ENCODE assay signal across 21 cellular contexts in genomic region chr7:48262606-48263005, GRCh38.
DNase-seq lines count a peak whose midpoint lies in the region; TF ChIP-seq lines count a peak whose summit lies in the region.
"Had no signal": no experiment of that assay in that cellular context is flagged by ENCODE, and none has a peak within 500 bp of the region (broad histone marks: within the 10 kb centered on the region; RNA-seq: fewer than 3 reads in every experiment).

No MANE protein-coding gene starts in this region.

- H3K9me3 Mint-ChIP-seq in activated CD4-positive, alpha-beta T cell treated with anti-CD3 and anti-CD28 coated beads, Interleukin-2, amount 10 ng/mL, durations not matched to agents 7 days and 5 days: no peaks in the 10 kb centered on the region
- H3K9me3 Mint-ChIP-seq: CD14-positive monocyte; CD4-positive, alpha-beta T cell; CD8-positive, alpha-beta memory T cell had no signal

- H3K27ac ChIP-seq in neutrophil (peak overlapping the region; percentile 21), WERI-Rb-1 (no peak overlapping the region)
- H3K27ac ChIP-seq: A549; BLaER1 treated with 17β-estradiol and CSF1 and Interleukin-3, amounts not matched to agents 10 nM and 100 nM; GM23248 had no signal

- H3K4me3 ChIP-seq in choroid plexus epithelial cell (ENCODE audit: low read depth, low read length) (no peak overlapping the region), neutrophil (ENCODE audit: low read depth in 1 of 2, low read length in 1 of 2) (no peak overlapping the region), WERI-Rb-1 (ENCODE audit: low read depth, low read length) (no peak overlapping the region)
- H3K4me3 ChIP-seq: A549; BLaER1 treated with 17β-estradiol and CSF1 and Interleukin-3, amounts not matched to agents 10 nM and 100 nM; GM23248 had no signal

- H3K4me3 Mint-ChIP-seq in activated CD4-positive, alpha-beta T cell treated with anti-CD3 and anti-CD28 coated beads, Interleukin-2, amount 10 ng/mL, durations not matched to agents 7 days and 5 days: no peak overlapping the region
- H3K4me3 Mint-ChIP-seq: CD14-positive monocyte; CD4-positive, alpha-beta T cell; CD8-positive, alpha-beta memory T cell had no signal

- CTCF ChIA-PET in activated CD4-positive, alpha-beta T cell treated with anti-CD3 and anti-CD28 coated beads, Interleukin-2, amount 10 ng/mL, durations not matched to agents 7 days and 5 days (lab: Charles Lee): interaction anchor here (0.7 kb wide), 1 partner anchor 27 kb away, joined by 3 read pairs; no protein-coding TSS in a partner anchor

- no peaks in the 10 kb centered on the region for H3K36me3 Mint-ChIP-seq in activated CD4-positive, alpha-beta T cell treated with anti-CD3 and anti-CD28 coated beads, Interleukin-2, amount 10 ng/mL, durations not matched to agents 7 days and 5 days (ENCODE audit: low read depth)
- H3K36me3 Mint-ChIP-seq: CD14-positive monocyte; CD8-positive, alpha-beta memory T cell had no signal

- TF ChIP-seq CTCF in choroid plexus epithelial cell (conservative IDR thresholded peaks at IDR 0.05; ENCODE audit: low read depth, low read length): no peak
- TF ChIP-seq CTCF in neutrophil (IDR thresholded peaks at IDR 0.05): no peak
- no peak for TF ChIP-seq CTCF in WERI-Rb-1 (IDR thresholded peaks at IDR 0.05; ENCODE audit: low read depth, low read length)

- H3K27me3 Mint-ChIP-seq in activated CD4-positive, alpha-beta T cell treated with anti-CD3 and anti-CD28 coated beads, Interleukin-2, amount 10 ng/mL, durations not matched to agents 7 days and 5 days: peaks cover 11% of the 10 kb centered on the region
- H3K27me3 Mint-ChIP-seq: CD4-positive, alpha-beta T cell had no signal

- H3K4me1 Mint-ChIP-seq in activated CD4-positive, alpha-beta T cell treated with anti-CD3 and anti-CD28 coated beads, Interleukin-2, amount 10 ng/mL, durations not matched to agents 7 days and 5 days: peaks cover 2% of the 10 kb centered on the region
- H3K4me1 Mint-ChIP-seq: CD14-positive monocyte; CD8-positive, alpha-beta memory T cell had no signal

- POLR2A ChIA-PET in activated CD4-positive, alpha-beta T cell treated with anti-CD3 and anti-CD28 coated beads, Interleukin-2, amount 10 ng/mL, durations not matched to agents 7 days and 5 days (lab: Charles Lee): no interaction called here

- H3K9me3 ChIP-seq in neutrophil (no peaks in the 10 kb centered on the region), WERI-Rb-1 (ENCODE audit: severe bottlenecking) (no peaks in the 10 kb centered on the region)
- H3K9me3 ChIP-seq: A549, BE2C had no signal

- H3K27me3 ChIP-seq in neutrophil (no peaks in the 10 kb centered on the region), WERI-Rb-1 (ENCODE audit: insufficient read depth, low read depth, severe bottlenecking) (no peaks in the 10 kb centered on the region)
- H3K27me3 ChIP-seq: BE2C; BLaER1 treated with 17β-estradiol and CSF1 and Interleukin-3, amounts not matched to agents 10 nM and 100 nM had no signal

- no peaks in the 10 kb centered on the region for H3K4me1 ChIP-seq in neutrophil (ENCODE audit: control insufficient read depth in 1 of 2, insufficient read depth in 1 of 2, low read depth in 1 of 2, low read length in 1 of 2)
- H3K4me1 ChIP-seq: A549, BE2C had no signal

- no peak overlapping the region for H3K27ac Mint-ChIP-seq in activated CD4-positive, alpha-beta T cell treated with anti-CD3 and anti-CD28 coated beads, Interleukin-2, amount 10 ng/mL, durations not matched to agents 7 days and 5 days
- H3K27ac Mint-ChIP-seq: CD14-positive monocyte; CD4-positive, alpha-beta T cell; CD8-positive, alpha-beta memory T cell had no signal

- peak; percentile 60 for DNase-seq in NCI-H226
- peak; percentile 61 for DNase-seq in choroid plexus epithelial cell (ENCODE audit: low read depth)
- DNase-seq in activated CD4-positive, alpha-beta T cell treated with anti-CD3 and anti-CD28 coated beads, Interleukin-2, amount 10 ng/mL, durations not matched to agents 7 days and 5 days: no peak
- DNase-seq in WERI-Rb-1: no peak
- DNase-seq in HPDE6-E6E7 (ENCODE audit: extremely low spot score): no peak
- DNase-seq: 8988T; ACHN; AML-193; BE2C; CD4-positive, alpha-beta T cell; CD8-positive, alpha-beta memory T cell; DMS 273 treated with DMSO at 0.1 percent for 48 hours; DMS79; GF-D8; GM23248; H7; HCEC 1CT had no signal

- H3K36me3 ChIP-seq in neutrophil (peaks cover 25% of the 10 kb centered on the region), WERI-Rb-1 (no peaks in the 10 kb centered on the region)
- H3K36me3 ChIP-seq: BE2C; BLaER1 treated with 17β-estradiol and CSF1 and Interleukin-3, amounts not matched to agents 10 nM and 100 nM had no signal

Comparison
In these comparisons a context has a peak if more than half of its experiments do, and no peak if none do; other contexts are left out.
1. DNase-seq: peak in NCI-H226 (single experiment) and choroid plexus epithelial cell (single experiment); none in activated CD4-positive, alpha-beta T cell treated with anti-CD3 and anti-CD28 coated beads, Interleukin-2, amount 10 ng/mL, durations not matched to agents 7 days and 5 days (single experiment), WERI-Rb-1 (single experiment) and HPDE6-E6E7 (single experiment).